8 cellular contexts compared by ENCODE assay signal in genomic region chr12:120711411-120711810, GRCh38. TPM values are rescaled to one million over a fixed set of nuclear protein-coding genes. Genes with fewer than 3 reads are reported as not detected.
A peak's percentile ranks its signal among the peaks of the same experiment; 100 is the strongest.
DNase-seq lines count a peak whose midpoint lies in the region; ATAC-seq and TF ChIP-seq lines count a peak whose summit lies in the region.

No MANE protein-coding gene starts in this region.

- no peak for DNase-seq in AG10803 (ENCODE audit: low read depth)
- no peak for DNase-seq in Karpas-422
- DNase-seq in cerebellar cortex (ENCODE audit: low spot score): peak; percentile 35
- DNase-seq in naive B cell: no peak

- H3K27me3 Mint-ChIP-seq in naive B cell: no peaks in the 10 kb centered on the region

- no peak for ATAC-seq in naive B cell (ENCODE audit: low read depth in 2 of 2)
- no peak for ATAC-seq in GM21360 (IDR thresholded peaks at IDR 0.05; ENCODE audit: unreplicated experiment)
- ATAC-seq in HG03342 (IDR thresholded peaks at IDR 0.05; ENCODE audit: unreplicated experiment): no peak
- no peak for ATAC-seq in HG03025 (IDR thresholded peaks at IDR 0.05; ENCODE audit: low FRiP score, unreplicated experiment)
- ATAC-seq in GM21526 (IDR thresholded peaks at IDR 0.05; ENCODE audit: low FRiP score, unreplicated experiment): no peak

- H3K79me2 ChIP-seq in Karpas-422 (ENCODE audit: low read length): peaks cover 24% of the 10 kb centered on the region

- H3K27ac Mint-ChIP-seq in naive B cell: peak overlapping the region in 4 of 6 donors; percentile 63 to 91 (median 86)

- H3K9me3 Mint-ChIP-seq in naive B cell: no peaks in the 10 kb centered on the region

- H3K4me3 ChIP-seq in AG10803 (ENCODE audit: low read length) (peak overlapping the region; percentile 77), Karpas-422 (ENCODE audit: low read length) (peak overlapping the region; percentile 90)

- peaks cover 8% of the 10 kb centered on the region; the same call in 1 of the 2 replicates for H3K36me3 ChIP-seq in Karpas-422 (ENCODE audit: insufficient read depth, low read length)

- no peaks in the 10 kb centered on the region for H3K9me3 ChIP-seq in Karpas-422 (ENCODE audit: low read length)

- H3K36me3 Mint-ChIP-seq in naive B cell: peaks cover 4 to 8% of the 10 kb centered on the region in 2 donors

- peaks cover 22 to 30% (median 25%) of the 10 kb centered on the region in 3 donors for H3K4me1 Mint-ChIP-seq in naive B cell

- H3K27ac ChIP-seq in Karpas-422 (ENCODE audit: low read length): peak overlapping the region; percentile 55; the same call in 1 of the 2 replicates

- H3K27me3 ChIP-seq in Karpas-422 (ENCODE audit: low read length): no peaks in the 10 kb centered on the region

- peak overlapping the region; percentile 71 for H3K4me2 ChIP-seq in Karpas-422 (ENCODE audit: low read depth, low read length, poor library complexity, severe bottlenecking)

- H3K9me2 ChIP-seq in Karpas-422 (replicated peaks; ENCODE audit: insufficient read depth, low read length): no peaks in the 10 kb centered on the region

- H3K9ac ChIP-seq in Karpas-422 (ENCODE audit: low read length): peak overlapping the region; percentile 95

- peaks cover 27% of the 10 kb centered on the region for H3K4me1 ChIP-seq in Karpas-422 (ENCODE audit: low read length)

- peaks cover 7% of the 10 kb centered on the region; the same call in 1 of the 2 replicates for H4K20me1 ChIP-seq in Karpas-422 (ENCODE audit: insufficient read depth, low read depth, low read length)

- no peak for TF ChIP-seq CTCF in AG10803 (conservative IDR thresholded peaks at IDR 0.05; ENCODE audit: low read length)

- peak overlapping the region; percentile 85 to 96 (median 89) for H3K4me3 Mint-ChIP-seq in naive B cell

- H2AFZ ChIP-seq in Karpas-422 (ENCODE audit: low read length): no peak overlapping the region

RNA-seq across cellular contexts. Expression of gene UNC119B, which starts 1.2 kb away (rescaled TPM):
- total RNA-seq in Karpas-422 (2014; rRNA removed; shearing (Covaris generic); ENCODE audit: low replicate concordance): 19.7 and 28.8 TPM in 2 replicates
- 1 to 10 TPM in 5 of 6 donors, not detected in 1; 6.4 to 9.5 (median 7.3) TPM for polyA plus RNA-seq in naive B cell (ENCODE audit: low read depth in 6 of 6)

RNA-seq across cellular contexts. Expression of gene ACADS, which starts 14.2 kb away (rescaled TPM):
- 5.2 and 7.3 TPM in 2 replicates for total RNA-seq in Karpas-422 (2014; rRNA removed; shearing (Covaris generic); ENCODE audit: low replicate concordance)
- 10 to 100 TPM in 1 of 6 donors, 1 to 10 TPM in 5; 3.4 to 17.4 (median 7.7) TPM for polyA plus RNA-seq in naive B cell (ENCODE audit: low read depth in 6 of 6)

RNA-seq across cellular contexts. Expression of gene MLEC, which starts 24.5 kb away (rescaled TPM):
- 80.8 and 88.3 TPM in 2 replicates for total RNA-seq in Karpas-422 (2014; rRNA removed; shearing (Covaris generic); ENCODE audit: low replicate concordance)
- polyA plus RNA-seq in naive B cell (ENCODE audit: low read depth in 6 of 6): 10 to 100 TPM; 32.0 to 43.8 (median 33.8) TPM
